In the genomic region with DNA sequence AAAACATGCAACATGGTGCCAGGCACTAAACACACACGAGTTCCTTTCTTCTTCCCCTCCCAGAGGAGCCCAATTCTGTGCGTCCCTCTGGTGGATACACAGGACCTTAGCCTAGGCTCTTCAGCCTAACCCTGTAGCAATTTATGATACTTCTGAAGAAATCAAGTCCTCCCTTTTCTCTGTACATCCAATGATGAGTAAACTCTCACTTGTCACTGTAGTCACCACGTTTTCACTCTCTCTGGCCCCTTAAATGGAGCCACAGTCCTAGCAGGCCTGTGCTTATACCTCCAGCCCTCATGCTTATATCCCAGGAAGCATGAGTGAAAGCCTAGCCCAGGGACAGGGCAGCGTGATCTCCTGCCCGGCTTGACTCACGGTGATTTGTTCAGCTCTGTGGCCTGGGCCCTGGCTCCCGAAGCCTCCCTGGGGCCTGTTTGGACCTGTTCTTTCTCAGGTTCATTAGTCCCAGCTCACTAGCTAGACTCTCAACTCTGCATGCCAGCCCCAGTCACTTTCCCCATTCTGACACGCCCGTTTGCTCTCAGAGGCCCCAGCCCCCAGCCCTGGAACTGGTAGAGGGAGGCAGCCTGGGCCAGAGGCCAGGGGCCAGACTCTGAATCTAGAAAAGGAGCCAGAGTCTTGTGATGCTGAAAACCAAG, we compare ENCODE assay signal across 9 cellular contexts. TPM values are rescaled to one million over a fixed set of nuclear protein-coding genes. Genes with fewer than 3 reads are reported as not detected.
DNase-seq lines count a peak whose midpoint lies in the region; ATAC-seq and TF ChIP-seq lines count a peak whose summit lies in the region.
"Had no signal": no experiment of that assay in that cellular context is flagged by ENCODE, and none has a peak within 500 bp of the region (broad histone marks: within the 10 kb centered on the region; RNA-seq: fewer than 3 reads in every experiment).

No MANE protein-coding gene starts in this region.

- no peak overlapping the region for H3K4me3 ChIP-seq in thoracic aorta
- no peak overlapping the region for H3K4me3 ChIP-seq in naive thymus-derived CD4-positive, alpha-beta T cell (ENCODE audit: low read length)

- no peaks in the 10 kb centered on the region for H3K36me3 ChIP-seq in thoracic aorta
- H3K36me3 ChIP-seq in naive thymus-derived CD4-positive, alpha-beta T cell (ENCODE audit: control insufficient read depth in 2 of 3, insufficient read depth in 3 of 3, low read length in 3 of 3): no peaks in the 10 kb centered on the region

- no peaks in the 10 kb centered on the region for H3K27me3 Mint-ChIP-seq in naive thymus-derived CD4-positive, alpha-beta T cell

- H3K9me3 ChIP-seq in thoracic aorta: no peaks in the 10 kb centered on the region
- H3K9me3 ChIP-seq in naive thymus-derived CD4-positive, alpha-beta T cell (ENCODE audit: control insufficient read depth in 2 of 3, low read length in 3 of 3): no peaks in the 10 kb centered on the region

- H3K4me1 Mint-ChIP-seq in naive thymus-derived CD4-positive, alpha-beta T cell: peaks cover 0 to 29% (median 0%) of the 10 kb centered on the region in 7 donors

- H3K4me3 Mint-ChIP-seq in naive thymus-derived CD4-positive, alpha-beta T cell: no peak overlapping the region

- peaks cover 32 to 44% of the 10 kb centered on the region in 2 donors for H3K4me1 ChIP-seq in thoracic aorta (ENCODE audit: control insufficient read depth in 1 of 2, low read depth in 2 of 2)
- H3K4me1 ChIP-seq in naive thymus-derived CD4-positive, alpha-beta T cell (ENCODE audit: control insufficient read depth in 2 of 2, insufficient read depth in 2 of 2, low read length in 2 of 2): no peaks in the 10 kb centered on the region

- H3K27me3 ChIP-seq in thoracic aorta (replicated peaks; ENCODE audit: insufficient read depth): no peaks in the 10 kb centered on the region
- no peaks in the 10 kb centered on the region for H3K27me3 ChIP-seq in naive thymus-derived CD4-positive, alpha-beta T cell (ENCODE audit: control insufficient read depth in 2 of 2, insufficient read depth in 2 of 2, low read length in 2 of 2)

- peak; percentile 18 for ATAC-seq in left colon
- no peak for ATAC-seq in thoracic aorta (ENCODE audit: insufficient number of reproducible peaks, low FRiP score, low read depth)
- no peak for ATAC-seq in GM18511 (IDR thresholded peaks at IDR 0.05; ENCODE audit: unreplicated experiment)
- no peak for ATAC-seq in GM18873 (IDR thresholded peaks at IDR 0.05; ENCODE audit: low FRiP score, unreplicated experiment)
- no peak for ATAC-seq in naive thymus-derived CD4-positive, alpha-beta T cell

- CTCF ChIA-PET in naive thymus-derived CD4-positive, alpha-beta T cell (lab: Charles Lee): interaction anchor here (0.6 to 1.2 kb wide), 2 partner anchors 212 to 240 kb away, joined by 3 to 4 read pairs; no protein-coding TSS in a partner anchor

- H3K36me3 Mint-ChIP-seq in naive thymus-derived CD4-positive, alpha-beta T cell: peaks cover 0 to 3% (median 0%) of the 10 kb centered on the region in 5 donors

- intact Hi-C loops in left colon (cut with DNase I, micrococcal nuclease): no loop called here
- intact Hi-C loops in naive thymus-derived CD4-positive, alpha-beta T cell (cut with micrococcal nuclease): no loop called here

- POLR2A ChIA-PET in naive thymus-derived CD4-positive, alpha-beta T cell (lab: Charles Lee): no interaction called here

- peak overlapping the region in 1 of 9 donors; percentile 45 for H3K27ac Mint-ChIP-seq in naive thymus-derived CD4-positive, alpha-beta T cell

- DNase-seq in NCI-H1417 (lab: John Stamatoyannopoulos, UW) (peak in 2 of 3 experiments; percentile 1 to 50), NCI-H1417 treated with DMSO at 0.1 percent for 48 hours (lab: John Stamatoyannopoulos, UW) (no peak), left colon (peak in 1 of 2 donors; percentile 57), thoracic aorta (ENCODE audit: low spot score) (no peak)
- no peak for DNase-seq in naive thymus-derived CD4-positive, alpha-beta T cell
- DNase-seq: 8988T had no signal

- no peaks in the 10 kb centered on the region for H3K9me3 Mint-ChIP-seq in naive thymus-derived CD4-positive, alpha-beta T cell

- no peak for TF ChIP-seq CTCF in thoracic aorta (IDR thresholded peaks at IDR 0.05)

- H3K27ac ChIP-seq in angular gyrus (ENCODE audit: low read depth, low read length) (peak overlapping the region; percentile 93), thoracic aorta (peak overlapping the region; percentile 91 to 98)
- H3K27ac ChIP-seq in naive thymus-derived CD4-positive, alpha-beta T cell (ENCODE audit: low read depth, low read length): no peak overlapping the region

RNA-seq across cellular contexts. Expression of gene PLEKHG3, which starts 24.1 kb away (rescaled TPM):
- total RNA-seq in left colon (10 to 100 TPM; 79.3 to 90.1 TPM), thoracic aorta (10 to 100 TPM; 63.2 to 71.5 TPM)
- 10 to 100 TPM in 2 of 5 experiments, 1 to 10 TPM in 3; 1.2 to 43.6 (median 6.0) TPM for total RNA-seq in naive thymus-derived CD4-positive, alpha-beta T cell
- under 1 TPM; 0.17 to 0.44 TPM for polyA plus RNA-seq in naive thymus-derived CD4-positive, alpha-beta T cell

Comparison
In these comparisons a context has a peak if more than half of its experiments do, and no peak if none do; other contexts are left out.
1. DNase-seq: peak in NCI-H1417 (2 of 3); none in NCI-H1417 treated with DMSO at 0.1 percent for 48 hours (single experiment), thoracic aorta (single experiment) and naive thymus-derived CD4-positive, alpha-beta T cell (0 of 9).